8 cellular contexts compared by ENCODE assay signal in the genomic region with DNA sequence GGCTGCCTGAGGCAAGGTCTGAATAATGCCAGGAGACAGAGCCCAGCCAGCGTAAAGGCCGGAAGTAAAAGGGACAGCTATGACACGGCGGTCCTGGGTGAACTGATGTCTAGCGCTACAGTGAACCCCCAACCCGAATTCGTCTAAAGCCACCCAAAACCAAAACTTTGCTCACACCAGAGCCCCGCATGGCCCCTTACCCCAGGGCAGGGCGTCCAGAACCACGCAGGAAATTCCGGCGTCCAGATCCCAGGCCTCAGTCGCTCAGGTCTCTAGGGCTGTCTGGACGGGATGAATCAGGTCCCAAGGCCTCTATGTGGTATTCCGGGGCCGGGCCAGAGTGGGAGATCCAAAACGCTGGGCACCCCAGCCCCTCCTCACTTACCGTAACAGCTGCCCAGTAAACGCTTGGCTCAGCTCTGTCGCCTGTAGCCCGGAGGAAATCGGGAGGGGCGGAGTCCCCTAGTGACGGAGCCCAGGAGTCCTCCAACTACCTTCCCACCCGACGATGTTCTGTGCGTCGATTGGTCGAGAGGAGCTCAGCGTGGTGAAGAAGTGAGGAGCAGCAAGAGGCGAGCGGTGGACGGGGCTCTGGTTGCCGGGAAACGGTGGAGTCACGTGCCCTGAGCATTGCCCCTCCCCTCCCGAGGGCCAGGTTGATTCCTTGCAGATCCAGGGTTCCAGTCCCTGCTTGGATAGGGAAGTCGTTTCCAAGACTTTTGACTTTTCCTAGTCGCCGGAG. TPM values are rescaled to one million over a fixed set of nuclear protein-coding genes. Genes with fewer than 3 reads are reported as not detected.
A peak's percentile ranks its signal among the peaks of the same experiment; 100 is the strongest.
DNase-seq lines count a peak whose midpoint lies in the region; ATAC-seq and TF ChIP-seq lines count a peak whose summit lies in the region.

A gene with protein sequence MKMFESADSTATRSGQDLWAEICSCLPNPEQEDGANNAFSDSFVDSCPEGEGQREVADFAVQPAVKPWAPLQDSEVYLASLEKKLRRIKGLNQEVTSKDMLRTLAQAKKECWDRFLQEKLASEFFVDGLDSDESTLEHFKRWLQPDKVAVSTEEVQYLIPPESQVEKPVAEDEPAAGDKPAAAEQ (minus strand): TSS at position 452 of the 742 bp plus-strand sequence. CDS start 2,027 bp downstream, outside the sequence.

- peak within 1 kb of the TSS; percentile 75 for H3K27ac ChIP-seq in angular gyrus (ENCODE audit: low read depth, low read length)
- peak within 1 kb of the TSS; percentile 88 to 96 for H3K27ac ChIP-seq in prostate gland
- H3K27ac ChIP-seq in urinary bladder (ENCODE audit: low read depth) = peak within 1 kb of the TSS; percentile 87

- H3K4me3 ChIP-seq in prostate gland = peak within 1 kb of the TSS; percentile 66 to 91
- H3K4me3 ChIP-seq in urinary bladder (ENCODE audit: low read depth, low read length) = peak within 1 kb of the TSS; percentile 64

- peak in 1 of 4 experiments; percentile 15 for TF ChIP-seq CTCF in prostate gland (IDR thresholded peaks at IDR 0.05)

- peak; percentile 95 for ATAC-seq in GM18498 (IDR thresholded peaks at IDR 0.05; ENCODE audit: unreplicated experiment)
- peak; percentile 94 for ATAC-seq in HG02938 (IDR thresholded peaks at IDR 0.05; ENCODE audit: unreplicated experiment)
- peak; percentile 97 for ATAC-seq in left ventricle myocardium superior

- TF ChIP-seq POLR2A in prostate gland (IDR thresholded peaks at IDR 0.05) = peak; percentile 91

- WGBS in prostate gland = under 1% methylated on average over 40 of the region's 40 CpGs
- under 1% methylated on average over 40 of the region's 40 CpGs for WGBS in urinary bladder

- no peaks in the 10 kb centered on the region for H3K36me3 ChIP-seq in prostate gland
- no peaks in the 10 kb centered on the region for H3K36me3 ChIP-seq in urinary bladder (ENCODE audit: insufficient read depth)

- DNase-seq in NCI-H187 (lab: John Stamatoyannopoulos, UW) (peak; percentile 25 to 87), T-helper 2 cell (peak; percentile 82 to 99 (median 93)), left ventricle myocardium superior (peak; percentile 97), prostate gland (ENCODE audit: low spot score) (peak; percentile 99)

- no peaks in the 10 kb centered on the region for H3K27me3 ChIP-seq in prostate gland (replicated peaks; ENCODE audit: insufficient read depth)

- peaks cover 7% of the 10 kb centered on the region for H3K4me1 ChIP-seq in prostate gland (replicated peaks)
- no peaks in the 10 kb centered on the region for H3K4me1 ChIP-seq in urinary bladder (ENCODE audit: insufficient read depth)

- H3K9me3 ChIP-seq in prostate gland = no peaks in the 10 kb centered on the region

- intact Hi-C loops in left ventricle myocardium superior (cut with micrococcal nuclease) = no loop called here
- intact Hi-C loops in prostate gland (cut with DNase I) = loop anchor here (5.0 kb wide), 1 partner anchor 122 kb away; a partner anchor contains a TSS

RNA-seq across cellular contexts. Expression of the gene that starts here (rescaled TPM):
- total RNA-seq in left ventricle myocardium superior = 17.5 TPM
- 10 to 100 TPM; 17.5 to 27.5 TPM for total RNA-seq in prostate gland
- 20.8 TPM for total RNA-seq in urinary bladder
- 29.4 TPM for polyA plus RNA-seq in urinary bladder

Comparison
In these comparisons a context has a peak if more than half of its experiments do, and no peak if none do; other contexts are left out.
1. Peak in every context shown above with its lines: DNase-seq, ATAC-seq, H3K4me3 ChIP-seq and H3K27ac ChIP-seq.